27 cellular contexts compared by ENCODE assay signal in the genomic region with DNA sequence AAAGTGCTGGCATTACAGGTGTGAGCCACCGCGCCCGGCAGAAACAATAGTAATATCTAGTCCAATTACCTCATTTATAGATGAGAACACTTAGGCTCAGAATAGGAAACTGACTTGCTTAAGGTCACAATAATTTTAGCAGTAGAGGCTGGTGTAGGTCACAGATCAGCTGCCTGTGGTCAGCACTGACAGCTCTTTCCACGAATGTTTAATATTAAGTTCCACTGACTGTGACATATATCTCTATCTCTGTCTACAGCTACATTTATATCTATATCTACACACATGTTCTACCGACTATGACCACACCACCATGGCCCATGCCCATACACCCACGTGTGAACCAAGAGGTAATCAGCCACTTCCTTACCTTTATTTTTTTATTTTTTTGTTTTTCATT.
"Had no signal": no experiment of that assay in that cellular context is flagged by ENCODE, and none has a peak within 500 bp of the region (broad histone marks: within the 10 kb centered on the region; RNA-seq: fewer than 3 reads in every experiment).

No MANE protein-coding gene starts in this region.

- H3K36me3 ChIP-seq: esophagus squamous epithelium, heart right ventricle, left lung, lower lobe of right lung, sigmoid colon, transverse colon, WERI-Rb-1 had no signal

- H3K27ac Mint-ChIP-seq: activated CD4-positive, alpha-beta memory T cell treated with anti-CD3 and anti-CD28 coated beads for 36 hours; activated CD4-positive, alpha-beta T cell treated with anti-CD3 and anti-CD28 coated beads, Interleukin-2, amount 10 ng/mL, durations not matched to agents 24 days and 14 days; activated naive CD4-positive, alpha-beta T cell treated with anti-CD3 and anti-CD28 coated beads, Interleukin-2, amount 50 U/mL, for 24 hours; activated T-helper 2 cell treated with anti-CD3 and anti-CD28 coated beads, Interferon-gamma antibody, Interleukin-2, Interleukin-4, amounts not matched to agents 10 μg/mL and 5 μg/mL and 100 μg/mL, durations not matched to agents 14 hours and 24 hours and 36 hours; T-helper 2 cell treated with Interferon-gamma antibody and Interleukin-4, amounts not matched to agents 5 μg/mL and 100 μg/mL, for 36 hours had no signal

- ATAC-seq: heart right ventricle, left lung, lower lobe of right lung had no signal

- H3K9me3 Mint-ChIP-seq: activated CD4-positive, alpha-beta memory T cell treated with anti-CD3 and anti-CD28 coated beads for 36 hours; activated CD4-positive, alpha-beta T cell treated with anti-CD3 and anti-CD28 coated beads, Interleukin-2, amount 10 ng/mL, durations not matched to agents 24 days and 14 days; activated naive CD4-positive, alpha-beta T cell treated with anti-CD3 and anti-CD28 coated beads, Interleukin-2, amount 50 U/mL, for 24 hours; activated T-helper 2 cell treated with anti-CD3 and anti-CD28 coated beads, Interferon-gamma antibody, Interleukin-2, Interleukin-4, amounts not matched to agents 10 μg/mL and 5 μg/mL and 100 μg/mL, durations not matched to agents 14 hours and 24 hours and 36 hours; nephron; T-helper 2 cell treated with Interferon-gamma antibody and Interleukin-4, amounts not matched to agents 5 μg/mL and 100 μg/mL, for 36 hours had no signal

- H3K9me3 ChIP-seq: esophagus squamous epithelium, heart right ventricle, left lung, lower lobe of right lung, sigmoid colon, testis, transverse colon had no signal

- H3K27me3 Mint-ChIP-seq: activated CD4-positive, alpha-beta T cell treated with anti-CD3 and anti-CD28 coated beads, Interleukin-2, amount 10 ng/mL, durations not matched to agents 24 days and 14 days; activated naive CD4-positive, alpha-beta T cell treated with anti-CD3 and anti-CD28 coated beads, Interleukin-2, amount 50 U/mL, for 24 hours had no signal

- H3K4me3 Mint-ChIP-seq: activated CD4-positive, alpha-beta memory T cell treated with anti-CD3 and anti-CD28 coated beads for 36 hours; activated CD4-positive, alpha-beta T cell treated with anti-CD3 and anti-CD28 coated beads, Interleukin-2, amount 10 ng/mL, durations not matched to agents 24 days and 14 days; activated naive CD4-positive, alpha-beta T cell treated with anti-CD3 and anti-CD28 coated beads, Interleukin-2, amount 50 U/mL, for 24 hours; nephron; T-helper 2 cell treated with Interferon-gamma antibody and Interleukin-4, amounts not matched to agents 5 μg/mL and 100 μg/mL, for 36 hours had no signal

- H3K36me3 Mint-ChIP-seq: activated CD4-positive, alpha-beta memory T cell treated with anti-CD3 and anti-CD28 coated beads for 36 hours; activated naive CD4-positive, alpha-beta T cell treated with anti-CD3 and anti-CD28 coated beads, Interleukin-2, amount 50 U/mL, for 24 hours had no signal

- H3K4me3 ChIP-seq: esophagus squamous epithelium, heart right ventricle, left lung, lower lobe of right lung, sigmoid colon, smooth muscle cell, testis, transverse colon had no signal

- H3K27me3 ChIP-seq: esophagus squamous epithelium, heart right ventricle, left lung, sigmoid colon, testis, transverse colon had no signal

- H3K4me1 Mint-ChIP-seq: activated CD4-positive, alpha-beta T cell treated with anti-CD3 and anti-CD28 coated beads, Interleukin-2, amount 10 ng/mL, durations not matched to agents 24 days and 14 days; activated naive CD4-positive, alpha-beta T cell treated with anti-CD3 and anti-CD28 coated beads, Interleukin-2, amount 50 U/mL, for 24 hours had no signal

- H3K4me1 ChIP-seq: left lung, lower lobe of right lung, sigmoid colon, testis had no signal

- H3K27ac ChIP-seq: epithelial cell of prostate, esophagus squamous epithelium, heart right ventricle, left lung, lower lobe of right lung, sigmoid colon, testis, transverse colon, WERI-Rb-1 had no signal

- DNase-seq: activated CD4-positive, alpha-beta memory T cell treated with anti-CD3 and anti-CD28 coated beads for 36 hours; activated CD4-positive, alpha-beta T cell treated with anti-CD3 and anti-CD28 coated beads, Interleukin-2, amount 10 ng/mL, durations not matched to agents 24 days and 14 days; activated CD4-positive, CD25-positive, alpha-beta regulatory T cell treated with anti-CD3 and anti-CD28 coated beads, Interleukin-2, amount 50 U/mL, for 72 hours; activated T-cell treated with anti-CD3 and anti-CD28 coated beads, Interleukin-2, amount 50 U/mL, for 48 hours; anterior cingulate cortex; dermis blood vessel endothelial cell; effector CD4-positive, alpha-beta T cell; esophagus squamous epithelium; foreskin melanocyte; heart right ventricle; left lung; lower lobe of right lung; mesenchymal stem cell; posterior cingulate gyrus; sigmoid colon; stimulated activated CD4-positive, alpha-beta T cell treated with anti-CD3 and anti-CD28 coated beads, Interleukin-2, amount 100 ng/mL, for 24 hours; stimulated activated naive CD4-positive, alpha-beta T cell; T-helper 1 cell; testis; transverse colon; WERI-Rb-1 had no signal

- H3K4me2 ChIP-seq: smooth muscle cell had no signal
